In genomic region chr16:11326084-11326736, GRCh38 we compare ENCODE assay signal across 21 cellular contexts. TPM values are rescaled to one million over a fixed set of nuclear protein-coding genes. Genes with fewer than 3 reads are reported as not detected.
A peak's percentile ranks its signal among the peaks of the same experiment; 100 is the strongest.
DNase-seq lines count a peak whose midpoint lies in the region; ATAC-seq, FAIRE-seq and TF ChIP-seq lines count a peak whose summit lies in the region.
"Had no signal": no experiment of that assay in that cellular context is flagged by ENCODE, and none has a peak within 500 bp of the region (broad histone marks: within the 10 kb centered on the region; RNA-seq: fewer than 3 reads in every experiment).

No MANE protein-coding gene starts in this region.

- peak overlapping the region; percentile 56 for H3K27ac ChIP-seq in thymus (ENCODE audit: low read depth)
- no peak overlapping the region for H3K27ac ChIP-seq in suprapubic skin
- H3K27ac ChIP-seq: gastroesophageal sphincter, sigmoid colon had no signal

- TF ChIP-seq EP300 in suprapubic skin (IDR thresholded peaks at IDR 0.05): no peak

- no peak for ATAC-seq in activated naive CD4-positive, alpha-beta T cell treated with anti-CD3 and anti-CD28 coated beads, Interleukin-2, amount 50 U/mL, for 72 hours
- ATAC-seq in activated B cell treated with CpG ODN at 0.5 μM for 24 hours (ENCODE audit: low read depth) (no peak), left lobe of liver (peak; percentile 10)
- ATAC-seq: gastroesophageal sphincter, T-cell had no signal

- peaks cover 0 to 19% of the 10 kb centered on the region in 2 donors for H3K36me3 Mint-ChIP-seq in activated naive CD4-positive, alpha-beta T cell treated with anti-CD3 and anti-CD28 coated beads, Interleukin-2, amount 50 U/mL, for 72 hours
- H3K36me3 Mint-ChIP-seq in activated B cell treated with CpG ODN at 0.5 μM for 24 hours (ENCODE audit: low read depth): no peaks in the 10 kb centered on the region
- H3K36me3 Mint-ChIP-seq: T-cell had no signal

- H3K4me1 ChIP-seq in thymus (ENCODE audit: control insufficient read depth, insufficient read depth, low read length) (peaks cover 16% of the 10 kb centered on the region), suprapubic skin (peaks cover 17% of the 10 kb centered on the region)

- no peak for FAIRE-seq in RCC 7860 (lab: Jason Lieb, UNC)

- CTCF ChIA-PET in activated B cell treated with CpG ODN at 0.5 μM for 24 hours (lab: Charles Lee): interaction anchor here (0.6 to 6.4 kb wide), 5 partner anchors 15 to 665 kb away, joined by 3 to 49 read pairs (median 11); partner anchors contain the start of gene SOCS1

- H3K4me3 ChIP-seq in thymus (ENCODE audit: low read length) (no peak overlapping the region), suprapubic skin (no peak overlapping the region)
- H3K4me3 ChIP-seq: gastroesophageal sphincter, sigmoid colon had no signal

- no peaks in the 10 kb centered on the region for H3K36me3 ChIP-seq in thymus (ENCODE audit: control insufficient read depth, insufficient read depth)
- no peaks in the 10 kb centered on the region for H3K36me3 ChIP-seq in suprapubic skin
- H3K36me3 ChIP-seq: gastroesophageal sphincter, sigmoid colon had no signal

- H3K9me3 Mint-ChIP-seq in activated naive CD4-positive, alpha-beta T cell treated with anti-CD3 and anti-CD28 coated beads, Interleukin-2, amount 50 U/mL, for 72 hours: peaks cover 0 to 9% of the 10 kb centered on the region in 2 donors
- no peaks in the 10 kb centered on the region for H3K9me3 Mint-ChIP-seq in activated B cell treated with CpG ODN at 0.5 μM for 24 hours
- H3K9me3 Mint-ChIP-seq: HFFc6, T-cell had no signal

- peak overlapping the region; percentile 10 to 68 for H3K27ac Mint-ChIP-seq in activated naive CD4-positive, alpha-beta T cell treated with anti-CD3 and anti-CD28 coated beads, Interleukin-2, amount 50 U/mL, for 72 hours
- H3K27ac Mint-ChIP-seq in activated B cell treated with CpG ODN at 0.5 μM for 24 hours: peak overlapping the region; percentile 94
- H3K27ac Mint-ChIP-seq: HFFc6 had no signal

- TF ChIP-seq CTCF in activated B cell treated with CpG ODN at 0.5 μM for 24 hours (IDR thresholded peaks at IDR 0.05) (no peak), suprapubic skin (IDR thresholded peaks at IDR 0.05) (no peak)

- TF ChIP-seq POLR2A in suprapubic skin (IDR thresholded peaks at IDR 0.05): no peak

- intact Hi-C loops in activated B cell treated with CpG ODN at 0.5 μM for 24 hours (cut with micrococcal nuclease): no loop called here

- H3K4me1 Mint-ChIP-seq in activated B cell treated with CpG ODN at 0.5 μM for 24 hours: peaks cover 71% of the 10 kb centered on the region

- 94% methylated on average over 9 of the region's 9 CpGs for WGBS in thymus
- 95% methylated on average over 9 of the region's 9 CpGs for WGBS in suprapubic skin

- H3K27me3 ChIP-seq in thymus (ENCODE audit: control insufficient read depth, insufficient read depth) (no peaks in the 10 kb centered on the region), suprapubic skin (no peaks in the 10 kb centered on the region)
- H3K27me3 ChIP-seq: gastroesophageal sphincter, sigmoid colon had no signal

- H3K9me3 ChIP-seq in thymus (ENCODE audit: control insufficient read depth) (no peaks in the 10 kb centered on the region), suprapubic skin (no peaks in the 10 kb centered on the region)
- H3K9me3 ChIP-seq: gastroesophageal sphincter, sigmoid colon had no signal

- POLR2A ChIA-PET in activated B cell treated with CpG ODN at 0.5 μM for 24 hours (lab: Charles Lee): interaction anchor here (0.5 to 9.0 kb wide), 11 partner anchors 15 to 362 kb away, joined by 3 to 157 read pairs (median 10); partner anchors contain the start of gene SOCS1

- H3K27me3 Mint-ChIP-seq in activated B cell treated with CpG ODN at 0.5 μM for 24 hours: no peaks in the 10 kb centered on the region
- H3K27me3 Mint-ChIP-seq: T-cell had no signal

- peak overlapping the region; percentile 39 for H3K4me3 Mint-ChIP-seq in activated B cell treated with CpG ODN at 0.5 μM for 24 hours
- H3K4me3 Mint-ChIP-seq: HFFc6 had no signal

- DNase-seq in activated naive CD4-positive, alpha-beta T cell treated with anti-CD3 and anti-CD28 coated beads, Interleukin-2, amount 50 U/mL, for 72 hours (ENCODE audit: low spot score in 2 of 2): no peak
- no peak for DNase-seq in activated naive CD4-positive, alpha-beta T cell (lab: John Stamatoyannopoulos, UW)
- no peak for DNase-seq in activated B cell treated with CpG ODN at 0.5 μM for 24 hours
- DNase-seq in left lobe of liver (ENCODE audit: low spot score): no peak
- no peak for DNase-seq in RCC 7860 (ENCODE audit: low spot score)
- no peak for DNase-seq in suprapubic skin (ENCODE audit: low spot score in 2 of 2)
- no peak for DNase-seq in NCI-H1417 (lab: John Stamatoyannopoulos, UW)
- DNase-seq: activated CD4-positive, CD25-positive, alpha-beta regulatory T cell; amygdala; Calu3; HFFc6; NCI-H2171 treated with DMSO at 0.1 percent for 48 hours; RPMI8226; sigmoid colon; T-cell had no signal

RNA-seq across cellular contexts. Expression of gene RMI2, which starts 19.0 kb away (rescaled TPM):
- total RNA-seq in activated naive CD4-positive, alpha-beta T cell treated with anti-CD3 and anti-CD28 coated beads, Interleukin-2, amount 50 U/mL, for 72 hours: 10 to 100 TPM; 40.4 to 78.1 TPM
- total RNA-seq in activated B cell treated with CpG ODN at 0.5 μM for 24 hours (8.1 TPM in 2 replicates), left lobe of liver (0.70 TPM), suprapubic skin (1 to 10 TPM; 2.7 to 7.7 (median 6.4) TPM)
- 15.6 TPM for polyA plus RNA-seq in thymus

RNA-seq across cellular contexts. Expression of gene PRM1, which starts 45.1 kb away (rescaled TPM):
- not detected for total RNA-seq in activated naive CD4-positive, alpha-beta T cell treated with anti-CD3 and anti-CD28 coated beads, Interleukin-2, amount 50 U/mL, for 72 hours
- total RNA-seq in activated B cell treated with CpG ODN at 0.5 μM for 24 hours (not detected in 2 replicates), left lobe of liver (not detected), suprapubic skin (not detected)
- polyA plus RNA-seq in thymus: 0.34 TPM
- total RNA-seq: Calu3, chondrocyte, G401, gastroesophageal sphincter, HFFc6, sigmoid colon, T-cell, urinary bladder had no signal
- polyA plus RNA-seq: AG04450, sigmoid colon, urinary bladder had no signal

RNA-seq across cellular contexts. Expression of gene PRM2, which starts 49.9 kb away (rescaled TPM):
- total RNA-seq in activated naive CD4-positive, alpha-beta T cell treated with anti-CD3 and anti-CD28 coated beads, Interleukin-2, amount 50 U/mL, for 72 hours: not detected
- not detected in 2 replicates for total RNA-seq in activated B cell treated with CpG ODN at 0.5 μM for 24 hours
- not detected for total RNA-seq in left lobe of liver
- polyA plus RNA-seq in thymus: 5.2 TPM
- total RNA-seq in suprapubic skin: not detected
- total RNA-seq: Calu3, chondrocyte, G401, gastroesophageal sphincter, HFFc6, sigmoid colon, T-cell, urinary bladder had no signal
- polyA plus RNA-seq: AG04450, sigmoid colon, urinary bladder had no signal

RNA-seq across cellular contexts. Expression of gene PRM3, which starts 52.8 kb away (rescaled TPM):
- total RNA-seq in activated naive CD4-positive, alpha-beta T cell treated with anti-CD3 and anti-CD28 coated beads, Interleukin-2, amount 50 U/mL, for 72 hours: not detected
- total RNA-seq in activated B cell treated with CpG ODN at 0.5 μM for 24 hours: not detected in 2 replicates
- total RNA-seq in left lobe of liver: not detected
- polyA plus RNA-seq in thymus: not detected
- not detected for total RNA-seq in suprapubic skin
- total RNA-seq: Calu3, chondrocyte, G401, gastroesophageal sphincter, HFFc6, sigmoid colon, T-cell, urinary bladder had no signal
- polyA plus RNA-seq: AG04450, sigmoid colon, urinary bladder had no signal

RNA-seq across cellular contexts. Expression of gene TNP2, which starts 57.1 kb away (rescaled TPM):
- total RNA-seq in activated naive CD4-positive, alpha-beta T cell treated with anti-CD3 and anti-CD28 coated beads, Interleukin-2, amount 50 U/mL, for 72 hours: not detected
- total RNA-seq in activated B cell treated with CpG ODN at 0.5 μM for 24 hours (not detected in 2 replicates), left lobe of liver (not detected), suprapubic skin (not detected)
- polyA plus RNA-seq in thymus: not detected
- total RNA-seq: Calu3, chondrocyte, G401, gastroesophageal sphincter, HFFc6, sigmoid colon, T-cell, urinary bladder had no signal
- polyA plus RNA-seq: AG04450, sigmoid colon, urinary bladder had no signal
